Comparison of ENCODE assay signal across 34 cellular contexts in genomic region chr9:121466142-121466541, GRCh38. TPM values are rescaled to one million over a fixed set of nuclear protein-coding genes. Genes with fewer than 3 reads are reported as not detected.
DNase-seq lines count a peak whose midpoint lies in the region; ATAC-seq and TF ChIP-seq lines count a peak whose summit lies in the region.
"Had no signal": no experiment of that assay in that cellular context is flagged by ENCODE, and none has a peak within 500 bp of the region (broad histone marks: within the 10 kb centered on the region; RNA-seq: fewer than 3 reads in every experiment).

No MANE protein-coding gene starts in this region.

- no peak overlapping the region for H3K4me3 ChIP-seq in left ventricle myocardium inferior
- H3K4me3 ChIP-seq: A549; BLaER1; BLaER1 treated with 17β-estradiol and CSF1 and Interleukin-3, amounts not matched to agents 10 nM and 100 nM had no signal

- H3K36me3 ChIP-seq in left ventricle myocardium inferior = no peaks in the 10 kb centered on the region
- H3K36me3 ChIP-seq: BE2C; BLaER1; BLaER1 treated with 17β-estradiol and CSF1 and Interleukin-3, amounts not matched to agents 10 nM and 100 nM had no signal

- TF ChIP-seq CTCF in left ventricle myocardium inferior (IDR thresholded peaks at IDR 0.05; ENCODE audit: borderline replicate concordance) = no peak

- peak; percentile 25 to 52 for ATAC-seq in activated T-cell treated with anti-CD3 and anti-CD28 coated beads, Interleukin-2, amount 50 U/mL, for 72 hours (replicated peaks in 1 of 2)
- ATAC-seq in left cardiac atrium = no peak
- ATAC-seq: CD8-positive, alpha-beta T cell had no signal

- H3K4me1 ChIP-seq in left ventricle myocardium inferior = peaks cover 25% of the 10 kb centered on the region
- H3K4me1 ChIP-seq: A549; BE2C; BLaER1; BLaER1 treated with 17β-estradiol and CSF1 and Interleukin-3, amounts not matched to agents 10 nM and 100 nM; Caco-2 had no signal

- H3K4me1 Mint-ChIP-seq in activated T-cell treated with anti-CD3 and anti-CD28 coated beads, Interleukin-2, amount 50 U/mL, for 72 hours (ENCODE audit: low read depth) = peaks cover 32% of the 10 kb centered on the region
- H3K4me1 Mint-ChIP-seq: B cell; CD14-positive monocyte; CD4-positive, alpha-beta memory T cell had no signal

- H3K27ac ChIP-seq in left ventricle myocardium inferior (replicated peaks) = peak overlapping the region; percentile 39
- H3K27ac ChIP-seq: 22Rv1; A549; BLaER1; BLaER1 treated with 17β-estradiol and CSF1 and Interleukin-3, amounts not matched to agents 10 nM and 100 nM; C4-2B had no signal

- H3K4me3 Mint-ChIP-seq in activated T-cell treated with anti-CD3 and anti-CD28 coated beads, Interleukin-2, amount 50 U/mL, for 72 hours = no peak overlapping the region
- H3K4me3 Mint-ChIP-seq: B cell; CD14-positive monocyte; CD4-positive, alpha-beta memory T cell; CD4-positive, alpha-beta T cell; CD4-positive, CD25-positive, alpha-beta regulatory T cell; CD8-positive, alpha-beta memory T cell; CD8-positive, alpha-beta T cell had no signal

- no peak overlapping the region for H3K27ac Mint-ChIP-seq in activated T-cell treated with anti-CD3 and anti-CD28 coated beads, Interleukin-2, amount 50 U/mL, for 72 hours
- H3K27ac Mint-ChIP-seq: B cell; CD14-positive monocyte; CD4-positive, alpha-beta memory T cell; CD4-positive, alpha-beta T cell; CD4-positive, CD25-positive, alpha-beta regulatory T cell; CD8-positive, alpha-beta memory T cell; CD8-positive, alpha-beta T cell had no signal

- DNase-seq in activated T-cell treated with anti-CD3 and anti-CD28 coated beads, Interleukin-2, amount 50 U/mL, for 72 hours = no peak
- DNase-seq in activated T-cell treated with anti-CD3 and anti-CD28 coated beads, Interleukin-2, amount 50 U/mL, for 48 hours = no peak
- no peak for DNase-seq in left ventricle myocardium inferior
- DNase-seq in left cardiac atrium = no peak
- DNase-seq: 8988T; ACHN; AML-193; BE2C; C1 segment of cervical spinal cord; Caco-2; Calu3; CD4-positive, alpha-beta memory T cell; CD4-positive, alpha-beta T cell; CD4-positive, CD25-positive, alpha-beta regulatory T cell; CD8-positive, alpha-beta memory T cell; CD8-positive, alpha-beta T cell; COR-L47; DMS 273 treated with DMSO at 0.1 percent for 48 hours; DMS153; DMS53; DMS79; DMS79 treated with DMSO at 0.1 percent for 48 hours; DND-41; EL had no signal

- intact Hi-C loops in left ventricle myocardium inferior (cut with micrococcal nuclease) (no loop called here), left cardiac atrium (cut with DNase I) (no loop called here)

- no peaks in the 10 kb centered on the region for H3K27me3 ChIP-seq in left ventricle myocardium inferior (ENCODE audit: low read depth)
- H3K27me3 ChIP-seq: BLaER1; BLaER1 treated with 17β-estradiol and CSF1 and Interleukin-3, amounts not matched to agents 10 nM and 100 nM had no signal

- H3K27me3 Mint-ChIP-seq in activated T-cell treated with anti-CD3 and anti-CD28 coated beads, Interleukin-2, amount 50 U/mL, for 72 hours (ENCODE audit: low read depth) = peaks cover 51% of the 10 kb centered on the region

- no peaks in the 10 kb centered on the region for H3K36me3 Mint-ChIP-seq in activated T-cell treated with anti-CD3 and anti-CD28 coated beads, Interleukin-2, amount 50 U/mL, for 72 hours (ENCODE audit: insufficient read depth in 2 of 2)
- H3K36me3 Mint-ChIP-seq: CD14-positive monocyte; CD4-positive, alpha-beta memory T cell; CD4-positive, CD25-positive, alpha-beta regulatory T cell; CD8-positive, alpha-beta memory T cell; CD8-positive, alpha-beta T cell had no signal

- H3K9me3 ChIP-seq in left ventricle myocardium inferior (replicated peaks) = no peaks in the 10 kb centered on the region
- H3K9me3 ChIP-seq: A549; BE2C; BLaER1; BLaER1 treated with 17β-estradiol and CSF1 and Interleukin-3, amounts not matched to agents 10 nM and 100 nM; Caco-2 had no signal

- H3K9me3 Mint-ChIP-seq in activated T-cell treated with anti-CD3 and anti-CD28 coated beads, Interleukin-2, amount 50 U/mL, for 72 hours = no peaks in the 10 kb centered on the region
- H3K9me3 Mint-ChIP-seq: CD14-positive monocyte; CD4-positive, alpha-beta memory T cell; CD4-positive, alpha-beta T cell; CD4-positive, CD25-positive, alpha-beta regulatory T cell; CD8-positive, alpha-beta memory T cell; CD8-positive, alpha-beta T cell had no signal

RNA-seq across cellular contexts. Expression of gene GGTA1, which starts 33.5 kb away (rescaled TPM):
- not detected for total RNA-seq in activated T-cell treated with anti-CD3 and anti-CD28 coated beads, Interleukin-2, amount 50 U/mL, for 72 hours
- 34.1 TPM for total RNA-seq in left ventricle myocardium inferior
- total RNA-seq in left cardiac atrium = 10 to 100 TPM in 1 of 2 donors, 1 to 10 TPM in 1; 8.3 to 19.3 TPM
- total RNA-seq: A172; A673; B cell; Caco-2; Calu3; CD4-positive, alpha-beta memory T cell; CD4-positive, alpha-beta T cell; CD8-positive, alpha-beta memory T cell; CD8-positive, alpha-beta T cell; Daoy had no signal

Comparison
In these comparisons a context has a peak if more than half of its experiments do, and no peak if none do; other contexts are left out.
1. ATAC-seq: peak in activated T-cell treated with anti-CD3 and anti-CD28 coated beads, Interleukin-2, amount 50 U/mL, for 72 hours (2 of 2); none in left cardiac atrium (0 of 2).
2. RNA of gene GGTA1, which starts 33.5 kb away (total RNA-seq): 34.1 TPM in left ventricle myocardium inferior (single experiment) and 8.3 to 19.3 TPM in left cardiac atrium; not detected in activated T-cell treated with anti-CD3 and anti-CD28 coated beads, Interleukin-2, amount 50 U/mL, for 72 hours; every median in the first group is over 4 times any median in the second.